In genomic region chr2:10434885-10435419, GRCh38 we compare ENCODE assay signal across 8 cellular contexts. TPM values are rescaled to one million over a fixed set of nuclear protein-coding genes. Genes with fewer than 3 reads are reported as not detected.
A peak's percentile ranks its signal among the peaks of the same experiment; 100 is the strongest.
DNase-seq lines count a peak whose midpoint lies in the region; ATAC-seq and TF ChIP-seq lines count a peak whose summit lies in the region.

No MANE protein-coding gene starts in this region.

- H3K9me3 ChIP-seq in effector memory CD4-positive, alpha-beta T cell (ENCODE audit: control insufficient read depth, low read length): no peaks in the 10 kb centered on the region
- no peaks in the 10 kb centered on the region for H3K9me3 ChIP-seq in mucosa of descending colon

- no peak overlapping the region for H3K27ac ChIP-seq in effector memory CD4-positive, alpha-beta T cell (ENCODE audit: insufficient read depth, low read length, poor library complexity, severe bottlenecking)

- H3K4me3 Mint-ChIP-seq in activated CD4-positive, alpha-beta memory T cell treated with anti-CD3 and anti-CD28 coated beads for 36 hours: no peak overlapping the region

- no peak for DNase-seq in AG09319 (ENCODE audit: extremely low read depth, low read depth)
- DNase-seq in NCI-H82 treated with DMSO at 0.1 percent for 48 hours (lab: John Stamatoyannopoulos, UW; ENCODE audit: unreplicated experiment): peak; percentile 46
- peak; percentile 80 for DNase-seq in activated CD4-positive, alpha-beta memory T cell treated with anti-CD3 and anti-CD28 coated beads for 36 hours
- peak; percentile 39 to 59 (median 45) for DNase-seq in effector memory CD4-positive, alpha-beta T cell
- DNase-seq in mucosa of descending colon: peak; percentile 78 to 86 (median 81)
- DNase-seq in stimulated activated CD8-positive, alpha-beta memory T cell treated with anti-CD3 and anti-CD28 coated beads, Interleukin-7, amount 100 ng/mL, for 24 hours (ENCODE audit: low read depth): peak; percentile 53

- POLR2A ChIA-PET in activated CD4-positive, alpha-beta memory T cell treated with anti-CD3 and anti-CD28 coated beads for 36 hours (lab: Charles Lee): interaction anchor here (1.2 to 1.6 kb wide), 4 partner anchors 10 to 363 kb away, joined by 6 to 11 read pairs (median 7); partner anchors contain the start of gene ODC1

- H3K27me3 Mint-ChIP-seq in activated CD4-positive, alpha-beta memory T cell treated with anti-CD3 and anti-CD28 coated beads for 36 hours: peaks cover 13% of the 10 kb centered on the region

- H3K4me3 ChIP-seq in effector memory CD4-positive, alpha-beta T cell (ENCODE audit: insufficient read depth, low read depth, low read length, poor library complexity, severe bottlenecking): no peak overlapping the region
- H3K4me3 ChIP-seq in mucosa of descending colon: no peak overlapping the region

- intact Hi-C loops in activated CD4-positive, alpha-beta memory T cell treated with anti-CD3 and anti-CD28 coated beads for 36 hours (cut with micrococcal nuclease): loop anchor here (1.0 kb wide), 3 partner anchors 165 to 363 kb away; no protein-coding TSS in a partner anchor
- intact Hi-C loops in mucosa of descending colon (cut with DNase I, micrococcal nuclease): loop anchor here (5.0 to 10.0 kb wide), 3 partner anchors 308 to 360 kb away; partner anchors contain the start of gene RRM2 (in 1 of the 2)

- peak; percentile 65 for ATAC-seq in GM18907 (IDR thresholded peaks at IDR 0.05; ENCODE audit: unreplicated experiment)
- ATAC-seq in HG03469 (IDR thresholded peaks at IDR 0.05; ENCODE audit: unreplicated experiment): peak; percentile 37
- ATAC-seq in mucosa of descending colon: peak; percentile 73

- peaks cover 3% of the 10 kb centered on the region for H3K36me3 Mint-ChIP-seq in activated CD4-positive, alpha-beta memory T cell treated with anti-CD3 and anti-CD28 coated beads for 36 hours

- CTCF ChIA-PET in activated CD4-positive, alpha-beta memory T cell treated with anti-CD3 and anti-CD28 coated beads for 36 hours (lab: Charles Lee): interaction anchor here (0.6 to 6.2 kb wide), 86 partner anchors 9 to 1516 kb away, joined by 3 to 214 read pairs (median 4); partner anchors contain the start of genes HPCAL1, ODC1 and RRM2

- H3K27me3 ChIP-seq in effector memory CD4-positive, alpha-beta T cell (replicated peaks; ENCODE audit: control insufficient read depth, insufficient read depth, low read length, poor library complexity, severe bottlenecking): no peaks in the 10 kb centered on the region

- peaks cover 12% of the 10 kb centered on the region for H3K4me1 Mint-ChIP-seq in activated CD4-positive, alpha-beta memory T cell treated with anti-CD3 and anti-CD28 coated beads for 36 hours (ENCODE audit: low read depth)

- peaks cover 13% of the 10 kb centered on the region for H3K4me1 ChIP-seq in effector memory CD4-positive, alpha-beta T cell (ENCODE audit: control insufficient read depth, insufficient read depth, low read length, poor library complexity, severe bottlenecking)
- peaks cover 22% of the 10 kb centered on the region for H3K4me1 ChIP-seq in mucosa of descending colon (ENCODE audit: low read depth)

- H3K9me3 Mint-ChIP-seq in activated CD4-positive, alpha-beta memory T cell treated with anti-CD3 and anti-CD28 coated beads for 36 hours: no peaks in the 10 kb centered on the region

- peak; percentile 96 for TF ChIP-seq CTCF in AG09319 (IDR thresholded peaks at IDR 0.05; ENCODE audit: low read depth, low read length)
- TF ChIP-seq CTCF in mucosa of descending colon (IDR thresholded peaks at IDR 0.05): peak; percentile 93

- H3K36me3 ChIP-seq in effector memory CD4-positive, alpha-beta T cell (ENCODE audit: control insufficient read depth, insufficient read depth, low read length): peaks cover 7% of the 10 kb centered on the region
- no peaks in the 10 kb centered on the region for H3K36me3 ChIP-seq in mucosa of descending colon (ENCODE audit: low read depth)

- H3K27ac Mint-ChIP-seq in activated CD4-positive, alpha-beta memory T cell treated with anti-CD3 and anti-CD28 coated beads for 36 hours: no peak overlapping the region

RNA-seq across cellular contexts. Expression of gene ODC1, which starts 13.2 kb away (rescaled TPM):
- 100 to 1,000 TPM; 138 to 142 TPM for total RNA-seq in activated CD4-positive, alpha-beta memory T cell treated with anti-CD3 and anti-CD28 coated beads for 36 hours
- total RNA-seq in mucosa of descending colon: 10 to 100 TPM; 32.2 to 60.2 (median 35.7) TPM
